9 cellular contexts compared by ENCODE assay signal in genomic region chr7:102512642-102513221, GRCh38. TPM values are rescaled to one million over a fixed set of nuclear protein-coding genes. Genes with fewer than 3 reads are reported as not detected.
DNase-seq lines count a peak whose midpoint lies in the region; ATAC-seq and TF ChIP-seq lines count a peak whose summit lies in the region.
"Not testable (repeated sequence)": the region's sequence is repeated elsewhere in the genome, so short reads cannot be mapped to it uniquely, and the experiment has no call there.
"Had no signal": no experiment of that assay in that cellular context is flagged by ENCODE, and none has a peak within 500 bp of the region (broad histone marks: within the 10 kb centered on the region; RNA-seq: fewer than 3 reads in every experiment).

No MANE protein-coding gene starts in this region.

- peak overlapping the region; percentile 94 for H3K18ac ChIP-seq in neuronal stem cell (ENCODE audit: low read length)

- H3K27me3 ChIP-seq in BE2C; HCT116 (ENCODE audit: insufficient read depth, low read length); SJCRH30; esophagus squamous epithelium; neuronal stem cell (ENCODE audit: control insufficient read depth in 3 of 3, insufficient read depth in 3 of 3, low read depth in 1 of 3, low read length in 3 of 3): not testable (repeated sequence)

- CTCF ChIA-PET in HCT116 (lab: Charles Lee): not testable (repeated sequence)

- peak overlapping the region; percentile 76 for H3K4ac ChIP-seq in neuronal stem cell (ENCODE audit: low read length)

- not testable (repeated sequence) for H3K9me3 ChIP-seq in BE2C; HCT116 (ENCODE audit: control insufficient read depth in 1 of 2, insufficient read depth in 1 of 2, low read depth in 1 of 2, low read length in 2 of 2); SJCRH30 (replicated peaks); esophagus squamous epithelium; neuronal stem cell (replicated peaks in 1 of 2; ENCODE audit: control insufficient read depth in 2 of 2, insufficient read depth in 1 of 2, low read depth in 1 of 2, low read length in 2 of 2)

- not testable (repeated sequence) for H3K79me2 ChIP-seq in HCT116 (ENCODE audit: insufficient read depth, low read length)

- RAD21 ChIA-PET in HCT116 (lab: Charles Lee; ENCODE audit: low non-redundant PET in 1 of 2, low total read pairs in 2 of 2, uncharacterized antibody in 2 of 2, unreplicated experiment in 2 of 2): not testable (repeated sequence)

- H3K36me3 ChIP-seq in BE2C; HCT116 (ENCODE audit: control insufficient read depth in 1 of 2, insufficient read depth in 2 of 2, low read length in 2 of 2); SJCRH30; esophagus squamous epithelium; neuronal stem cell (replicated peaks in 1 of 2; ENCODE audit: control insufficient read depth in 2 of 2, insufficient read depth in 2 of 2, low read length in 2 of 2): not testable (repeated sequence)

- H4K20me1 ChIP-seq in HCT116 (ENCODE audit: insufficient read depth): not testable (repeated sequence)

- H2AFZ ChIP-seq in HCT116 (ENCODE audit: low read depth, low read length, poor library complexity, severe bottlenecking): not testable (repeated sequence)
- peak overlapping the region; percentile 59 for H2AFZ ChIP-seq in neuronal stem cell (ENCODE audit: low read length)

- H2BK15ac ChIP-seq in neuronal stem cell (ENCODE audit: low read length): not testable (repeated sequence)

- in situ Hi-C loops in astrocyte of the spinal cord (cut with HindIII; ENCODE audit: low sequenced_read_pairs): not testable (repeated sequence)

- peak overlapping the region; percentile 79 for H4K91ac ChIP-seq in neuronal stem cell (ENCODE audit: low read depth, low read length, poor library complexity)

- H3K79me1 ChIP-seq in neuronal stem cell (ENCODE audit: low read depth, low read length): not testable (repeated sequence)

- H3K4me2 ChIP-seq in HCT116 (ENCODE audit: low read length): peak overlapping the region; percentile 25
- not testable (repeated sequence) for H3K4me2 ChIP-seq in neuronal stem cell (ENCODE audit: insufficient read depth, low read length, poor library complexity, severe bottlenecking)

- 0 to 8% methylated on average over 2 of the region's 5 CpGs for WGBS in esophagus squamous epithelium, 2 donors
- no CpG with 5 or more reads among the region's 5 CpGs for WGBS in neuronal stem cell (ENCODE audit: extremely low coverage in 2 of 2, insufficient read length in 2 of 2, insufficient replicate concordance in 1 of 2), 2 donors

- H2BK5ac ChIP-seq in neuronal stem cell (ENCODE audit: low read length): not testable (repeated sequence)

- H2BK120ac ChIP-seq in neuronal stem cell (ENCODE audit: low read depth, low read length): not testable (repeated sequence)

- H3K14ac ChIP-seq in neuronal stem cell (ENCODE audit: low read length): not testable (repeated sequence)

- H3K9ac ChIP-seq in HCT116 (ENCODE audit: low read length): not testable (repeated sequence)
- peak overlapping the region; percentile 72 for H3K9ac ChIP-seq in neuronal stem cell (ENCODE audit: low read depth, low read length, poor library complexity)

- H4K8ac ChIP-seq in neuronal stem cell (ENCODE audit: low read depth, low read length): not testable (repeated sequence)

- POLR2A ChIA-PET in HCT116 (lab: Charles Lee): not testable (repeated sequence)

- not testable (repeated sequence) for H3K23ac ChIP-seq in neuronal stem cell (ENCODE audit: low read depth, low read length, poor library complexity)

- not testable (repeated sequence) for BruUV-seq in HCT116 (replicated peaks; lab: Mats Ljungman, UMichigan)

- not testable (repeated sequence) for TF ChIP-seq CTCF in BE2C (IDR thresholded peaks at IDR 0.05; ENCODE audit: low read depth, low read length); HCT116 (IDR thresholded peaks at IDR 0.05 in 2 of 3, conservative IDR thresholded peaks at IDR 0.05 in 1 of 3; ENCODE audit: borderline replicate concordance in 1 of 3, insufficient read depth in 1 of 3, low read depth in 2 of 3, low read length in 2 of 3); astrocyte of the spinal cord (IDR thresholded peaks at IDR 0.05; ENCODE audit: low read depth, low read length); esophagus squamous epithelium (IDR thresholded peaks at IDR 0.05)

- DNase-seq in BE2C (peak; percentile 5), SJCRH30 (peak; percentile 34 to 49), astrocyte of the spinal cord (ENCODE audit: low read depth, low spot score) (peak; percentile 76), iris pigment epithelial cell (ENCODE audit: low read depth) (peak; percentile 49), neuronal stem cell (ENCODE audit: low spot score) (peak; percentile 86)
- DNase-seq in HCT116 (ENCODE audit: low read depth, low spot score); esophagus squamous epithelium (lab: John Stamatoyannopoulos, UW): not testable (repeated sequence)
- peak; percentile 3 for DNase-seq in stimulated activated naive CD8-positive, alpha-beta T cell treated with anti-CD3 and anti-CD28 coated beads, Interleukin-15, Interleukin-2, amounts not matched to agents 100 U/mL and 50 U/mL, for 24 hours

- peak overlapping the region; percentile 84 for H2AK5ac ChIP-seq in neuronal stem cell (ENCODE audit: low read depth, low read length)

- H3K9me2 ChIP-seq in HCT116 (ENCODE audit: insufficient read depth): not testable (repeated sequence)

- peak overlapping the region; percentile 99 for H2BK12ac ChIP-seq in neuronal stem cell (ENCODE audit: low read length)

- TF ChIP-seq POLR2A in HCT116 (IDR thresholded peaks at IDR 0.05; ENCODE audit: borderline replicate concordance, extremely low read depth, insufficient read depth, insufficient read length); esophagus squamous epithelium (IDR thresholded peaks at IDR 0.05): not testable (repeated sequence)

- TF ChIP-seq RAD21 in HCT116 (IDR thresholded peaks at IDR 0.05; ENCODE audit: low read depth): not testable (repeated sequence)

- not testable (repeated sequence) for H3K27ac ChIP-seq in HCT116 (ENCODE audit: low read depth, low read length); SJCRH30
- peak overlapping the region in 3 of 4 donors; percentile 73 to 88 (median 79) for H3K27ac ChIP-seq in esophagus squamous epithelium
- peak overlapping the region; percentile 76 for H3K27ac ChIP-seq in neuronal stem cell (replicated peaks; ENCODE audit: low read length)

- H3K4me1 ChIP-seq in BE2C; HCT116 (ENCODE audit: control insufficient read depth in 1 of 2, insufficient read depth in 2 of 2, low read length in 2 of 2); SJCRH30; esophagus squamous epithelium; neuronal stem cell (ENCODE audit: control insufficient read depth in 2 of 2, insufficient read depth in 1 of 2, low read depth in 1 of 2, low read length in 2 of 2): not testable (repeated sequence)

- intact Hi-C loops in HCT116 (cut with micrococcal nuclease); esophagus squamous epithelium (cut with DNase I): not testable (repeated sequence)

- not testable (repeated sequence) for ATAC-seq in HCT116; stimulated activated naive CD8-positive, alpha-beta T cell treated with anti-CD3 and anti-CD28 coated beads, Interleukin-15, Interleukin-2, amounts not matched to agents 100 U/mL and 50 U/mL, for 24 hours

- H3K4me3 ChIP-seq in BE2C (ENCODE audit: low read depth, low read length); SJCRH30: not testable (repeated sequence)
- peak overlapping the region in 1 of 2 experiments; percentile 9; a peak in 1 of 4 replicates for H3K4me3 ChIP-seq in HCT116 (replicated peaks in 1 of 2; ENCODE audit: low read depth in 1 of 2, low read length in 2 of 2)
- peak overlapping the region; percentile 2 for H3K4me3 ChIP-seq in astrocyte of the spinal cord (ENCODE audit: low read depth, low read length)
- peak overlapping the region in 3 of 4 donors; percentile 10 to 54 (median 22) for H3K4me3 ChIP-seq in esophagus squamous epithelium
- peak overlapping the region in 1 of 2 donors; percentile 36 for H3K4me3 ChIP-seq in neuronal stem cell (ENCODE audit: low read length in 2 of 2)

RNA-seq across cellular contexts. Expression of gene RASA4B, which starts 4.8 kb away (rescaled TPM):
- polyA plus RNA-seq in BE2C (2012; ENCODE audit: insufficient read depth, insufficient read length, low read depth): 2.4 TPM
- 6.0 TPM for total RNA-seq in HCT116 (2021; ENCODE audit: unreplicated experiment)
- polyA plus RNA-seq in HCT116 (2012): 5.8 and 6.2 TPM in 2 replicates
- 1.5 and 2.5 TPM in 2 replicates for total RNA-seq in SJCRH30 (2014; rRNA removed; shearing (Covaris generic))
- 1 to 10 TPM in 3 of 4 donors, under 1 TPM in 1; 0.97 to 4.2 (median 1.9) TPM for total RNA-seq in esophagus squamous epithelium
- polyA plus RNA-seq in neuronal stem cell (2013, experiment 1 of 2): 9.5 TPM
- polyA plus RNA-seq in neuronal stem cell (2013, experiment 2 of 2): 9.5 TPM

RNA-seq across cellular contexts. Expression of gene UPK3BL2, which starts 30.8 kb away (rescaled TPM):
- polyA plus RNA-seq in BE2C (2012; ENCODE audit: insufficient read depth, insufficient read length, low read depth): 10.2 TPM
- 7.0 TPM for total RNA-seq in HCT116 (2021; ENCODE audit: unreplicated experiment)
- 2.7 and 4.0 TPM in 2 replicates for polyA plus RNA-seq in HCT116 (2012)
- total RNA-seq in SJCRH30 (2014; rRNA removed; shearing (Covaris generic)): 2.8 and 3.7 TPM in 2 replicates
- total RNA-seq in esophagus squamous epithelium: 100 to 1,000 TPM in 1 of 4 donors, 10 to 100 TPM in 2, 1 to 10 TPM in 1; 8.6 to 158 (median 16.9) TPM
- 0.45 TPM for polyA plus RNA-seq in neuronal stem cell (2013, experiment 1 of 2)
- polyA plus RNA-seq in neuronal stem cell (2013, experiment 2 of 2): 0.97 TPM

RNA-seq across cellular contexts. Expression of gene POLR2J, which starts 34.0 kb away (rescaled TPM):
- polyA plus RNA-seq in BE2C (2012; ENCODE audit: insufficient read depth, insufficient read length, low read depth): 125 TPM
- total RNA-seq in HCT116 (2021; ENCODE audit: unreplicated experiment): 54.9 TPM
- polyA plus RNA-seq in HCT116 (2012): 89.9 and 111 TPM in 2 replicates
- total RNA-seq in SJCRH30 (2014; rRNA removed; shearing (Covaris generic)): 70.1 and 73.2 TPM in 2 replicates
- total RNA-seq in esophagus squamous epithelium: 10 to 100 TPM; 16.8 to 36.0 (median 22.5) TPM
- polyA plus RNA-seq in neuronal stem cell (2013, experiment 1 of 2): 136 TPM
- 136 TPM for polyA plus RNA-seq in neuronal stem cell (2013, experiment 2 of 2)

RNA-seq across cellular contexts. Expression of gene SPDYE2, which starts 38.3 kb away (rescaled TPM):
- 4.3 TPM for polyA plus RNA-seq in BE2C (2012; ENCODE audit: insufficient read depth, insufficient read length, low read depth)
- total RNA-seq in HCT116 (2021; ENCODE audit: unreplicated experiment) (not detected), esophagus squamous epithelium (not detected)
- polyA plus RNA-seq in HCT116 (2012): 0.12 and 1.2 TPM in 2 replicates
- total RNA-seq in SJCRH30 (2014; rRNA removed; shearing (Covaris generic)): 0.10 TPM in 1 of 2 replicates, not detected in the other
- not detected for polyA plus RNA-seq in neuronal stem cell (2013, experiment 1 of 2)
- polyA plus RNA-seq in neuronal stem cell (2013, experiment 2 of 2): not detected
- total RNA-seq: foreskin keratinocyte had no signal
- polyA plus RNA-seq: foreskin keratinocyte had no signal

RNA-seq across cellular contexts. Expression of gene LRWD1, which starts 47.9 kb away (rescaled TPM):
- 102 TPM for polyA plus RNA-seq in BE2C (2012; ENCODE audit: insufficient read depth, insufficient read length, low read depth)
- 39.5 TPM for total RNA-seq in HCT116 (2021; ENCODE audit: unreplicated experiment)
- polyA plus RNA-seq in HCT116 (2012): 27.4 and 29.2 TPM in 2 replicates
- total RNA-seq in SJCRH30 (2014; rRNA removed; shearing (Covaris generic)): 26.1 and 27.8 TPM in 2 replicates
- total RNA-seq in esophagus squamous epithelium: 10 to 100 TPM in 2 of 4 donors, 1 to 10 TPM in 2; 5.8 to 16.9 (median 11.2) TPM
- 11.0 TPM for polyA plus RNA-seq in neuronal stem cell (2013, experiment 1 of 2)
- 11.6 TPM for polyA plus RNA-seq in neuronal stem cell (2013, experiment 2 of 2)
